In genomic region chr16:54099627-54100026, GRCh38 we compare ENCODE assay signal across 16 cellular contexts.
"Had no signal": no experiment of that assay in that cellular context is flagged by ENCODE, and none has a peak within 500 bp of the region (broad histone marks: within the 10 kb centered on the region; RNA-seq: fewer than 3 reads in every experiment).

No MANE protein-coding gene starts in this region.

- DNase-seq: dermis blood vessel endothelial cell; dorsolateral prefrontal cortex; effector CD4-positive, alpha-beta T cell; effector memory CD4-positive, alpha-beta T cell; foreskin keratinocyte; heart left ventricle; hypothalamus; immature natural killer cell; left cardiac atrium; left lung; left ventricle myocardium superior; lower lobe of right lung; mesenchymal stem cell; mucosa of descending colon; naive B cell; naive thymus-derived CD8-positive, alpha-beta T cell had no signal
